In genomic region chr1:224480888-224481459, GRCh38 we compare ENCODE assay signal across 1 cellular context.
TF ChIP-seq lines count a peak whose summit lies in the region.

No MANE protein-coding gene starts in this region.

TF ChIP-seq in K562, 482 proteins besides CTCF, POLR2A, EP300 and RAD21:
- TF ChIP-seq ZNF766 (CRISPR knock-in tag; conservative IDR thresholded peaks at IDR 0.05) (peak; percentile 59), MEIS2 (IDR thresholded peaks at IDR 0.05; ENCODE audit: partially characterized antibody) (peak; percentile 60), NFIC (IDR thresholded peaks at IDR 0.05) (peak; percentile 56; the same call in 1 of the 2 replicates), PKNOX1 (IDR thresholded peaks at IDR 0.05) (peak; percentile 29; the same call in 1 of the 2 replicates), ZNF431 (CRISPR knock-in tag; IDR thresholded peaks at IDR 0.05) (peak; percentile 96), CBFA2T3 (IDR thresholded peaks at IDR 0.05) (peak; percentile 48), TRIM24 (IDR thresholded peaks at IDR 0.05) (0 out of 4 replicates have a peak, but pooled peaks have one; percentile 33 to 52)
